17 cellular contexts compared by ENCODE assay signal in the genomic region with DNA sequence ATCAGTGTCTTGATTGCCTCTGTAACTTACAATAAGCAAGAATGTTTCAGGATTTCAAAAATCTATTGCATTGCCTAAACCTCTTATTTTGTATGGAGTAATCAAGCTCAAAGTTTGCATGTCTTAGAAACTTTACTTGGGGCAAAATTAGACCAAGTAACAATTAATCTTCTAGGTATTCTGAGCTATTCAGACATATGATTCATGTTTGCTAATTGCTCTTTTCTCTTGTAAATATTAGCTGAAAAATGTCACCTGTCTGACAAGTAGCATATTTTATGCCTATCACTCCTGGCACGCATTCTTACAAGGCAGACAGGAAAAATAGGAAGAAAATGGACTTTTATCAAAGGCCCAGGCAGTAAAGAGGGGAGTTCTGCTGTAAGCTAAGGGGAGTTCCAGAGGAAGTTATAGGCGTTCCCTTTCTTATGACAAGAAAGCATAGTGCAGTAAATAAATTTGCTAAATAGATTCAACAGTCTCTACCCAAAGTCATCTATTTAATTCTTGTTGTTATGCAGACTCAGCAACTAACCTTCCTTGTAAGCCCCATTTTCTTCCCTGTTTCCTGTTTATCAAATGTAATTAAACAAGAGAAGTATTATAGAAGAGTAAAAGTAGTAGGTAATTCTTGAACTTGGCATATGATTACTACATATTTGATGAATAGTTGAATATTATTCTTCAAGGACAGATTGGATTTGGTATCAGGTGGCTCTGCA. TPM values are rescaled to one million over a fixed set of nuclear protein-coding genes. Genes with fewer than 3 reads are reported as not detected.
DNase-seq lines count a peak whose midpoint lies in the region; ATAC-seq, FAIRE-seq and TF ChIP-seq lines count a peak whose summit lies in the region.
"Had no signal": no experiment of that assay in that cellular context is flagged by ENCODE, and none has a peak within 500 bp of the region (broad histone marks: within the 10 kb centered on the region; RNA-seq: fewer than 3 reads in every experiment).

No MANE protein-coding gene starts in this region.

- CTCF ChIA-PET in A549 (lab: Yijun Ruan, JAX): interaction anchor here (1.1 to 1.3 kb wide), 4 partner anchors 43 to 345 kb away, joined by 3 to 6 read pairs (median 4); no protein-coding TSS in a partner anchor

- 0 out of 6 replicates have a peak overlapping the region, but pooled peaks of 1 of the 2 experiments have one; percentile 21 for H3K27ac ChIP-seq in A549
- H3K27ac ChIP-seq in SU-DHL-6 (ENCODE audit: low read depth, low read length): no peak overlapping the region
- H3K27ac ChIP-seq: pancreas had no signal

- DNase-seq in A549 (ENCODE audit: low read depth in 1 of 2, low spot score in 1 of 2) (no peak), GM12892 (ENCODE audit: insufficient read length) (no peak), inferior parietal cortex (ENCODE audit: extremely low spot score) (no peak)
- DNase-seq: DMS53, glutamatergic neuron, HFFc6, MV-4-11, pancreas, SIG-M5 had no signal

- H3K4me2 ChIP-seq in A549: 0 out of 3 replicates have a peak overlapping the region, but pooled peaks have one; percentile 9
- H3K4me2 ChIP-seq in SU-DHL-6 (ENCODE audit: low read depth, low read length, poor library complexity, severe bottlenecking): peak overlapping the region; percentile 75

- 44% methylated on average over 2 of the region's 2 CpGs for WGBS in A549 (ENCODE audit: missing lambda C conversion rate)

- TF ChIP-seq EP300 in A549 (IDR thresholded peaks at IDR 0.05): no peak

- no peak for ATAC-seq in A549
- peak; percentile 24 for ATAC-seq in esophagus mucosa
- ATAC-seq in HG02840 (IDR thresholded peaks at IDR 0.05; ENCODE audit: low FRiP score, unreplicated experiment): no peak
- ATAC-seq in HG03520 (IDR thresholded peaks at IDR 0.05; ENCODE audit: unreplicated experiment): no peak
- ATAC-seq in GM19452 (IDR thresholded peaks at IDR 0.05; ENCODE audit: unreplicated experiment): no peak
- ATAC-seq: pancreas had no signal

- H3K9me2 ChIP-seq in SU-DHL-6 (replicated peaks; ENCODE audit: insufficient read depth, low read length): no peaks in the 10 kb centered on the region

- H3K4me3 ChIP-seq in A549: no peak overlapping the region
- H3K4me3 ChIP-seq in SU-DHL-6 (ENCODE audit: insufficient read depth, low read length, poor library complexity, severe bottlenecking): no peak overlapping the region
- H3K4me3 ChIP-seq: pancreas, skin epidermis had no signal

- no peak overlapping the region for H3K9ac ChIP-seq in SU-DHL-6 (ENCODE audit: low read length)

- H3F3A ChIP-seq in SU-DHL-6 (ENCODE audit: insufficient read depth): 0 out of 2 replicates have a peak, but pooled peaks cover 2% of the 10 kb centered on the region

- H3K79me2 ChIP-seq in SU-DHL-6 (ENCODE audit: insufficient read depth, low read length): no peaks in the 10 kb centered on the region

- H3K36me3 ChIP-seq in SU-DHL-6 (ENCODE audit: low read length): no peaks in the 10 kb centered on the region
- H3K36me3 ChIP-seq: pancreas had no signal

- TF ChIP-seq CTCF in A549 (IDR thresholded peaks at IDR 0.05) (no peak), SU-DHL-6 (IDR thresholded peaks at IDR 0.05; ENCODE audit: insufficient read depth, low read length, poor library complexity, severe bottlenecking) (no peak)

- no peak overlapping the region for H2AFZ ChIP-seq in SU-DHL-6 (ENCODE audit: low read depth, low read length, severe bottlenecking)

- H3K4me1 ChIP-seq in A549: peaks cover 37% of the 10 kb centered on the region
- H3K4me1 ChIP-seq: pancreas had no signal

- peak; percentile 28 for FAIRE-seq in A549 (lab: Jason Lieb, UNC)
- peak; percentile 77 for FAIRE-seq in GM12892 (lab: Jason Lieb, UNC)
- FAIRE-seq: pancreas, TTC549 had no signal

- H4K20me1 ChIP-seq in SU-DHL-6 (ENCODE audit: low read depth, low read length): no peaks in the 10 kb centered on the region

- POLR2A ChIA-PET in A549 (lab: Yijun Ruan, JAX): interaction anchor here (1.4 kb wide), 1 partner anchor 38 kb away, joined by 3 read pairs; no protein-coding TSS in a partner anchor

- TF ChIP-seq POLR2A in A549 (IDR thresholded peaks at IDR 0.05; ENCODE audit: low read length) (no peak), GM12892 (IDR thresholded peaks at IDR 0.05; ENCODE audit: low read depth, low read length) (no peak)

- no peak for TF ChIP-seq RAD21 in A549 (conservative IDR thresholded peaks at IDR 0.05 in 1 of 2, IDR thresholded peaks at IDR 0.05 in 1 of 2)

- H3K9me3 ChIP-seq in A549 (no peaks in the 10 kb centered on the region), SU-DHL-6 (ENCODE audit: insufficient read depth, low read length) (no peaks in the 10 kb centered on the region)
- H3K9me3 ChIP-seq: pancreas had no signal

- H3K27me3 ChIP-seq in SU-DHL-6 (ENCODE audit: low read length): no peaks in the 10 kb centered on the region
- H3K27me3 ChIP-seq: pancreas had no signal

TF ChIP-seq in A549, 52 proteins besides CTCF, POLR2A, EP300 and RAD21:
- TF ChIP-seq, protein P1, sequence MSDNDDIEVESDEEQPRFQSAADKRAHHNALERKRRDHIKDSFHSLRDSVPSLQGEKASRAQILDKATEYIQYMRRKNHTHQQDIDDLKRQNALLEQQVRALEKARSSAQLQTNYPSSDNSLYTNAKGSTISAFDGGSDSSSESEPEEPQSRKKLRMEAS (IDR thresholded peaks at IDR 0.05): no peak
- TF ChIP-seq MAZ (IDR thresholded peaks at IDR 0.05; ENCODE audit: borderline replicate concordance, low read depth, low read length) (no peak), MAFK (IDR thresholded peaks at IDR 0.05; ENCODE audit: partially characterized antibody) (peak; percentile 68), ZFP36 (IDR thresholded peaks at IDR 0.05; ENCODE audit: borderline replicate concordance, partially characterized antibody) (no peak), RARB (CRISPR knock-in tag; IDR thresholded peaks at IDR 0.05) (no peak), SREBF2 (IDR thresholded peaks at IDR 0.05) (no peak), NPAS2 (CRISPR knock-in tag; IDR thresholded peaks at IDR 0.05; ENCODE audit: borderline replicate concordance) (no peak)
- TF ChIP-seq, protein P2, sequence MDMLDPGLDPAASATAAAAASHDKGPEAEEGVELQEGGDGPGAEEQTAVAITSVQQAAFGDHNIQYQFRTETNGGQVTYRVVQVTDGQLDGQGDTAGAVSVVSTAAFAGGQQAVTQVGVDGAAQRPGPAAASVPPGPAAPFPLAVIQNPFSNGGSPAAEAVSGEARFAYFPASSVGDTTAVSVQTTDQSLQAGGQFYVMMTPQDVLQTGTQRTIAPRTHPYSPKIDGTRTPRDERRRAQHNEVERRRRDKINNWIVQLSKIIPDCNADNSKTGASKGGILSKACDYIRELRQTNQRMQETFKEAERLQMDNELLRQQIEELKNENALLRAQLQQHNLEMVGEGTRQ (IDR thresholded peaks at IDR 0.05): no peak

RNA-seq across cellular contexts. Expression of a gene that starts 21.1 kb away (rescaled TPM):
- polyA plus RNA-seq in A549 (2011; rRNA removed) (0.46 and 0.53 TPM in 2 replicates), A549 (2017; fragmentation: RNase III; extraction: RNeasy Plus Mini Kit Qiagen cat#74134 plus additional on column Dnase treatment) (0.53 to 0.82 TPM (median 0.79 TPM) in 3 replicates)
- polyA plus RNA-seq in A549 (2012; cell fraction: cytosol; rRNA removed): 0.11 and 0.17 TPM in 2 replicates
- 0.13 and 0.17 TPM in 2 replicates for polyA plus RNA-seq in A549 (2012; cell fraction: nucleus; rRNA removed)
- polyA minus RNA-seq in A549 (2011; rRNA and poly(A)+ RNA removed): 0.41 and 0.49 TPM in 2 replicates
- polyA plus RNA-seq in GM12892 (2012; ENCODE audit: missing spikeins): 2.1 TPM
- 0.32 TPM for total RNA-seq in esophagus mucosa
- total RNA-seq: mononuclear cell had no signal
